Comparison of ENCODE assay signal across 1 cellular context in the genomic region with DNA sequence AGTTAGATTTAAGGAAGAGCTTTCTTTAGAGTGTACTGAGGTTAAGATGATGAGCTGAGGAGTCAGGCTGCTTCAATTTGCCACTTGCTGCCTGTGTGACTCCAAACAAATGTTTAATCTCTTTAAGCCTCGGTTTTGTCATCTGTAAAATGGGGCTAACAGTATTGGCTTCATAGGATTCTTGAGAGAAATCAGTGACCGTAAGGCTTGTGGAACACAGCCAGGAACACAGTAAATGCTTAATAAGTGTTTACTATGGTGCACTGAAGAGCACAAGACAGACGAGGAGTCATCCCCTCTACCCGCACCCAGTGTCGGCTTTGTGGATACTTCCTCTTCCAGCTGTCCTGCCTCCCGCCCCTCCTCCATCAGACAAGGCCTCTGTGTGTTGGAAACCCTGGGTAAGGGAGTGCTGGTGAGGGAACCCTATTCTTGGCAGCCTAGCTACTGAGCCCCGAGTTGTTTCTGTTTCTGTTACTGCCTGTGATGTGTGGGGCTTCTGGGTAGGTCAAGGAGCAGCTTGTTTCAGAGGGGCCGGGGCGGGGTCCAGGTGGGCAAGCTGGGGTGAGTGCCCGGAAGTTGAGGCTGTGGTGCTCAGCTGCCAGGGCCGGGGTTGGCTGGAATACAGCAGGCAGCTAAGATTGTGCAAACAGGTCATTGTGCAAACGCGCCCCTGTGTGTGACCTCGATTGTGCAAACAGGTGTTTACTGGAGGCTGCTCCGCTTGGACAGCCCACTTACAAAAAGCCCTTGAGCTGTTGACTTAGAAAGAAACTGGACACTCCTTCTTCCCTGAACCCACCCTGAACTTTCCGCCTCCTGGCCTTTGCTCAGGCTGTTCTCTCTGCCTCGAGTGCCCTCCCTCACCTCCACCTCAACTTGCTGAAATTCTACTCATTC.
TF ChIP-seq lines count a peak whose summit lies in the region.

No MANE protein-coding gene starts in this region.

TF ChIP-seq in HepG2, 621 proteins besides CTCF, POLR2A, EP300 and RAD21 (continued from another document and continues in another):
- TF ChIP-seq, protein P1, sequence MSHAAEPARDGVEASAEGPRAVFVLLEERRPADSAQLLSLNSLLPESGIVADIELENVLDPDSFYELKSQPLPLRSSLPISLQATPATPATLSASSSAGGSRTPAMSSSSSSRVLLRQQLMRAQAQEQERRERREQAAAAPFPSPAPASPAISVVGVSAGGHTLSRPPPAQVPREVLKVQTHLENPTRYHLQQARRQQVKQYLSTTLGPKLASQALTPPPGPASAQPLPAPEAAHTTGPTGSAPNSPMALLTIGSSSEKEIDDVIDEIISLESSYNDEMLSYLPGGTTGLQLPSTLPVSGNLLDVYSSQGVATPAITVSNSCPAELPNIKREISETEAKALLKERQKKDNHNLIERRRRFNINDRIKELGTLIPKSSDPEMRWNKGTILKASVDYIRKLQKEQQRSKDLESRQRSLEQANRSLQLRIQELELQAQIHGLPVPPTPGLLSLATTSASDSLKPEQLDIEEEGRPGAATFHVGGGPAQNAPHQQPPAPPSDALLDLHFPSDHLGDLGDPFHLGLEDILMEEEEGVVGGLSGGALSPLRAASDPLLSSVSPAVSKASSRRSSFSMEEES (CRISPR knock-in tag; IDR thresholded peaks at IDR 0.05) = peak; percentile 90
- TF ChIP-seq HMG20B (CRISPR knock-in tag; conservative IDR thresholded peaks at IDR 0.05) = peak; percentile 96
- TF ChIP-seq, protein P2, sequence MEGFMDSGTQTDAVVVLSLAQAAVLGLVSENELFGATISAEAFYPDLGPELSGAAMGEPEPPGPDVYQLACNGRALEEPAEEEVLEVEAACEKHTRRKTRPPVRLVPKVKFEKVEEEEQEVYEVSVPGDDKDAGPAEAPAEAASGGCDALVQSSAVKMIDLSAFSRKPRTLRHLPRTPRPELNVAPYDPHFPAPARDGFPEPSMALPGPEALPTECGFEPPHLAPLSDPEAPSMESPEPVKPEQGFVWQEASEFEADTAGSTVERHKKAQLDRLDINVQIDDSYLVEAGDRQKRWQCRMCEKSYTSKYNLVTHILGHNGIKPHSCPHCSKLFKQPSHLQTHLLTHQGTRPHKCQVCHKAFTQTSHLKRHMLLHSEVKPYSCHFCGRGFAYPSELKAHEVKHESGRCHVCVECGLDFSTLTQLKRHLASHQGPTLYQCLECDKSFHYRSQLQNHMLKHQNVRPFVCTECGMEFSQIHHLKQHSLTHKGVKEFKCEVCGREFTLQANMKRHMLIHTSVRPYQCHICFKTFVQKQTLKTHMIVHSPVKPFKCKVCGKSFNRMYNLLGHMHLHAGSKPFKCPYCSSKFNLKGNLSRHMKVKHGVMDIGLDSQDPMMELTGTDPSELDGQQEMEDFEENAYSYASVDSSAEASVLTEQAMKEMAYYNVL (CRISPR knock-in tag; IDR thresholded peaks at IDR 0.05; ENCODE audit: borderline replicate concordance) = peak; percentile 94
- TF ChIP-seq KLF11 (CRISPR knock-in tag; IDR thresholded peaks at IDR 0.05) = peak; percentile 86; the same call in 1 of the 2 replicates
- TF ChIP-seq, protein P3, sequence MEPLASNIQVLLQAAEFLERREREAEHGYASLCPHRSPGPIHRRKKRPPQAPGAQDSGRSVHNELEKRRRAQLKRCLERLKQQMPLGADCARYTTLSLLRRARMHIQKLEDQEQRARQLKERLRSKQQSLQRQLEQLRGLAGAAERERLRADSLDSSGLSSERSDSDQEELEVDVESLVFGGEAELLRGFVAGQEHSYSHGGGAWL (CRISPR knock-in tag; IDR thresholded peaks at IDR 0.05) = no peak
- peak; percentile 90; the same call in 1 of the 2 replicates for TF ChIP-seq ZNF557 (CRISPR knock-in tag; IDR thresholded peaks at IDR 0.05)
- TF ChIP-seq ZNF20 (CRISPR knock-in tag; IDR thresholded peaks at IDR 0.05) = 0 out of 2 replicates have a peak, but pooled peaks have one; percentile 64
- no peak for TF ChIP-seq NFE2L1 (CRISPR knock-in tag; IDR thresholded peaks at IDR 0.05; ENCODE audit: borderline replicate concordance)
- TF ChIP-seq, protein P4, sequence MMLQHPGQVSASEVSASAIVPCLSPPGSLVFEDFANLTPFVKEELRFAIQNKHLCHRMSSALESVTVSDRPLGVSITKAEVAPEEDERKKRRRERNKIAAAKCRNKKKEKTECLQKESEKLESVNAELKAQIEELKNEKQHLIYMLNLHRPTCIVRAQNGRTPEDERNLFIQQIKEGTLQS (CRISPR knock-in tag; IDR thresholded peaks at IDR 0.05) = peak; percentile 76
- TF ChIP-seq TRIM24 (CRISPR knock-in tag; IDR thresholded peaks at IDR 0.05) = peak; percentile 89; the same call in 1 of the 2 replicates
- TF ChIP-seq, protein P5, sequence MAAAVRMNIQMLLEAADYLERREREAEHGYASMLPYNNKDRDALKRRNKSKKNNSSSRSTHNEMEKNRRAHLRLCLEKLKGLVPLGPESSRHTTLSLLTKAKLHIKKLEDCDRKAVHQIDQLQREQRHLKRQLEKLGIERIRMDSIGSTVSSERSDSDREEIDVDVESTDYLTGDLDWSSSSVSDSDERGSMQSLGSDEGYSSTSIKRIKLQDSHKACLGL (CRISPR knock-in tag; IDR thresholded peaks at IDR 0.05) = peak; percentile 66
- TF ChIP-seq SALL2 (CRISPR knock-in tag; IDR thresholded peaks at IDR 0.05) = peak; percentile 95
- 0 out of 2 replicates have a peak, but pooled peaks have one; percentile 39 for TF ChIP-seq ZNF570 (CRISPR knock-in tag; IDR thresholded peaks at IDR 0.05; ENCODE audit: borderline replicate concordance)
- TF ChIP-seq, protein P6, sequence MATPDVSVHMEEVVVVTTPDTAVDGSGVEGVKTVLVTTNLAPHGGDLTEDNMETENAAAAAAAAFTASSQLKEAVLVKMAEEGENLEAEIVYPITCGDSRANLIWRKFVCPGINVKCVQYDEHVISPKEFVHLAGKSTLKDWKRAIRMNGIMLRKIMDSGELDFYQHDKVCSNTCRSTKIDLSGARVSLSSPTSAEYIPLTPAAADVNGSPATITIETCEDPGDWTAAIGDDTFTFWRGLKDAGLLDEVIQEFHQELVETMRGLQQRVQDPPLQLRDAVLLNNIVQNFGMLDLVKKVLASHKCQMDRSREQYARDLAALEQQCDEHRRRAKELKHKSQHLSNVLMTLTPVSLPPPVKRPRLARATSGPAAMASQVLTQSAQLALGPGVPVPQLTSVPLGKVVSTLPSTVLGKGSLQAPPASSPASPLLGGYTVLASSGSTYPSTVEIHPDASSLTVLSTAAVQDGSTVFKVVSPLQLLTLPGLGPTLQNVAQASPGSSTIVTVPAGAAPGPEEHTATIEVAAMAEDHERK (CRISPR knock-in tag; IDR thresholded peaks at IDR 0.05; ENCODE audit: low read depth) = 0 out of 2 replicates have a peak, but pooled peaks have one; percentile 18
- TF ChIP-seq, protein P7, sequence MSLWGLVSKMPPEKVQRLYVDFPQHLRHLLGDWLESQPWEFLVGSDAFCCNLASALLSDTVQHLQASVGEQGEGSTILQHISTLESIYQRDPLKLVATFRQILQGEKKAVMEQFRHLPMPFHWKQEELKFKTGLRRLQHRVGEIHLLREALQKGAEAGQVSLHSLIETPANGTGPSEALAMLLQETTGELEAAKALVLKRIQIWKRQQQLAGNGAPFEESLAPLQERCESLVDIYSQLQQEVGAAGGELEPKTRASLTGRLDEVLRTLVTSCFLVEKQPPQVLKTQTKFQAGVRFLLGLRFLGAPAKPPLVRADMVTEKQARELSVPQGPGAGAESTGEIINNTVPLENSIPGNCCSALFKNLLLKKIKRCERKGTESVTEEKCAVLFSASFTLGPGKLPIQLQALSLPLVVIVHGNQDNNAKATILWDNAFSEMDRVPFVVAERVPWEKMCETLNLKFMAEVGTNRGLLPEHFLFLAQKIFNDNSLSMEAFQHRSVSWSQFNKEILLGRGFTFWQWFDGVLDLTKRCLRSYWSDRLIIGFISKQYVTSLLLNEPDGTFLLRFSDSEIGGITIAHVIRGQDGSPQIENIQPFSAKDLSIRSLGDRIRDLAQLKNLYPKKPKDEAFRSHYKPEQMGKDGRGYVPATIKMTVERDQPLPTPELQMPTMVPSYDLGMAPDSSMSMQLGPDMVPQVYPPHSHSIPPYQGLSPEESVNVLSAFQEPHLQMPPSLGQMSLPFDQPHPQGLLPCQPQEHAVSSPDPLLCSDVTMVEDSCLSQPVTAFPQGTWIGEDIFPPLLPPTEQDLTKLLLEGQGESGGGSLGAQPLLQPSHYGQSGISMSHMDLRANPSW (CRISPR knock-in tag; IDR thresholded peaks at IDR 0.05; ENCODE audit: borderline replicate concordance) = peak; percentile 94
- TF ChIP-seq ATF7-NPFF (CRISPR knock-in tag; IDR thresholded peaks at IDR 0.05; ENCODE audit: low read depth) = peak; percentile 80; the same call in 1 of the 2 replicates
- TF ChIP-seq ESRRA (CRISPR knock-in tag; IDR thresholded peaks at IDR 0.05; ENCODE audit: low read depth) = peak; percentile 85
- TF ChIP-seq KDM2A (CRISPR knock-in tag; IDR thresholded peaks at IDR 0.05; ENCODE audit: borderline replicate concordance, low read depth) = peak; percentile 70; the same call in 1 of the 2 replicates
- TF ChIP-seq HOXA3 (CRISPR knock-in tag; IDR thresholded peaks at IDR 0.05) = peak; percentile 95
- TF ChIP-seq HDAC6 (IDR thresholded peaks at IDR 0.05; ENCODE audit: low read depth, low read length) = no peak
- peak; percentile 99 for TF ChIP-seq KDM1A (CRISPR knock-in tag; IDR thresholded peaks at IDR 0.05)
- peak; percentile 74; the same call in 1 of the 2 replicates for TF ChIP-seq ZNF737 (CRISPR knock-in tag; IDR thresholded peaks at IDR 0.05; ENCODE audit: borderline replicate concordance)
- TF ChIP-seq, protein P8, sequence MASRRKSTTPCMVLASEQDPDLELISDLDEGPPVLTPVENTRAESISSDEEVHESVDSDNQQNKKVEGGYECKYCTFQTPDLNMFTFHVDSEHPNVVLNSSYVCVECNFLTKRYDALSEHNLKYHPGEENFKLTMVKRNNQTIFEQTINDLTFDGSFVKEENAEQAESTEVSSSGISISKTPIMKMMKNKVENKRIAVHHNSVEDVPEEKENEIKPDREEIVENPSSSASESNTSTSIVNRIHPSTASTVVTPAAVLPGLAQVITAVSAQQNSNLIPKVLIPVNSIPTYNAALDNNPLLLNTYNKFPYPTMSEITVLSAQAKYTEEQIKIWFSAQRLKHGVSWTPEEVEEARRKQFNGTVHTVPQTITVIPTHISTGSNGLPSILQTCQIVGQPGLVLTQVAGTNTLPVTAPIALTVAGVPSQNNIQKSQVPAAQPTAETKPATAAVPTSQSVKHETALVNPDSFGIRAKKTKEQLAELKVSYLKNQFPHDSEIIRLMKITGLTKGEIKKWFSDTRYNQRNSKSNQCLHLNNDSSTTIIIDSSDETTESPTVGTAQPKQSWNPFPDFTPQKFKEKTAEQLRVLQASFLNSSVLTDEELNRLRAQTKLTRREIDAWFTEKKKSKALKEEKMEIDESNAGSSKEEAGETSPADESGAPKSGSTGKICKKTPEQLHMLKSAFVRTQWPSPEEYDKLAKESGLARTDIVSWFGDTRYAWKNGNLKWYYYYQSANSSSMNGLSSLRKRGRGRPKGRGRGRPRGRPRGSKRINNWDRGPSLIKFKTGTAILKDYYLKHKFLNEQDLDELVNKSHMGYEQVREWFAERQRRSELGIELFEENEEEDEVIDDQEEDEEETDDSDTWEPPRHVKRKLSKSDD (CRISPR knock-in tag; IDR thresholded peaks at IDR 0.05; ENCODE audit: low read depth) = peak; percentile 81; the same call in 1 of the 2 replicates
- TF ChIP-seq, protein P9, sequence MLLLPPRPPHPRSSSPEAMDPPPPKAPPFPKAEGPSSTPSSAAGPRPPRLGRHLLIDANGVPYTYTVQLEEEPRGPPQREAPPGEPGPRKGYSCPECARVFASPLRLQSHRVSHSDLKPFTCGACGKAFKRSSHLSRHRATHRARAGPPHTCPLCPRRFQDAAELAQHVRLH (CRISPR knock-in tag; IDR thresholded peaks at IDR 0.05; ENCODE audit: borderline replicate concordance, low read depth) = peak; percentile 77
- TF ChIP-seq TARDBP (CRISPR knock-in tag; IDR thresholded peaks at IDR 0.05) = peak; percentile 97
- TF ChIP-seq, protein P10, sequence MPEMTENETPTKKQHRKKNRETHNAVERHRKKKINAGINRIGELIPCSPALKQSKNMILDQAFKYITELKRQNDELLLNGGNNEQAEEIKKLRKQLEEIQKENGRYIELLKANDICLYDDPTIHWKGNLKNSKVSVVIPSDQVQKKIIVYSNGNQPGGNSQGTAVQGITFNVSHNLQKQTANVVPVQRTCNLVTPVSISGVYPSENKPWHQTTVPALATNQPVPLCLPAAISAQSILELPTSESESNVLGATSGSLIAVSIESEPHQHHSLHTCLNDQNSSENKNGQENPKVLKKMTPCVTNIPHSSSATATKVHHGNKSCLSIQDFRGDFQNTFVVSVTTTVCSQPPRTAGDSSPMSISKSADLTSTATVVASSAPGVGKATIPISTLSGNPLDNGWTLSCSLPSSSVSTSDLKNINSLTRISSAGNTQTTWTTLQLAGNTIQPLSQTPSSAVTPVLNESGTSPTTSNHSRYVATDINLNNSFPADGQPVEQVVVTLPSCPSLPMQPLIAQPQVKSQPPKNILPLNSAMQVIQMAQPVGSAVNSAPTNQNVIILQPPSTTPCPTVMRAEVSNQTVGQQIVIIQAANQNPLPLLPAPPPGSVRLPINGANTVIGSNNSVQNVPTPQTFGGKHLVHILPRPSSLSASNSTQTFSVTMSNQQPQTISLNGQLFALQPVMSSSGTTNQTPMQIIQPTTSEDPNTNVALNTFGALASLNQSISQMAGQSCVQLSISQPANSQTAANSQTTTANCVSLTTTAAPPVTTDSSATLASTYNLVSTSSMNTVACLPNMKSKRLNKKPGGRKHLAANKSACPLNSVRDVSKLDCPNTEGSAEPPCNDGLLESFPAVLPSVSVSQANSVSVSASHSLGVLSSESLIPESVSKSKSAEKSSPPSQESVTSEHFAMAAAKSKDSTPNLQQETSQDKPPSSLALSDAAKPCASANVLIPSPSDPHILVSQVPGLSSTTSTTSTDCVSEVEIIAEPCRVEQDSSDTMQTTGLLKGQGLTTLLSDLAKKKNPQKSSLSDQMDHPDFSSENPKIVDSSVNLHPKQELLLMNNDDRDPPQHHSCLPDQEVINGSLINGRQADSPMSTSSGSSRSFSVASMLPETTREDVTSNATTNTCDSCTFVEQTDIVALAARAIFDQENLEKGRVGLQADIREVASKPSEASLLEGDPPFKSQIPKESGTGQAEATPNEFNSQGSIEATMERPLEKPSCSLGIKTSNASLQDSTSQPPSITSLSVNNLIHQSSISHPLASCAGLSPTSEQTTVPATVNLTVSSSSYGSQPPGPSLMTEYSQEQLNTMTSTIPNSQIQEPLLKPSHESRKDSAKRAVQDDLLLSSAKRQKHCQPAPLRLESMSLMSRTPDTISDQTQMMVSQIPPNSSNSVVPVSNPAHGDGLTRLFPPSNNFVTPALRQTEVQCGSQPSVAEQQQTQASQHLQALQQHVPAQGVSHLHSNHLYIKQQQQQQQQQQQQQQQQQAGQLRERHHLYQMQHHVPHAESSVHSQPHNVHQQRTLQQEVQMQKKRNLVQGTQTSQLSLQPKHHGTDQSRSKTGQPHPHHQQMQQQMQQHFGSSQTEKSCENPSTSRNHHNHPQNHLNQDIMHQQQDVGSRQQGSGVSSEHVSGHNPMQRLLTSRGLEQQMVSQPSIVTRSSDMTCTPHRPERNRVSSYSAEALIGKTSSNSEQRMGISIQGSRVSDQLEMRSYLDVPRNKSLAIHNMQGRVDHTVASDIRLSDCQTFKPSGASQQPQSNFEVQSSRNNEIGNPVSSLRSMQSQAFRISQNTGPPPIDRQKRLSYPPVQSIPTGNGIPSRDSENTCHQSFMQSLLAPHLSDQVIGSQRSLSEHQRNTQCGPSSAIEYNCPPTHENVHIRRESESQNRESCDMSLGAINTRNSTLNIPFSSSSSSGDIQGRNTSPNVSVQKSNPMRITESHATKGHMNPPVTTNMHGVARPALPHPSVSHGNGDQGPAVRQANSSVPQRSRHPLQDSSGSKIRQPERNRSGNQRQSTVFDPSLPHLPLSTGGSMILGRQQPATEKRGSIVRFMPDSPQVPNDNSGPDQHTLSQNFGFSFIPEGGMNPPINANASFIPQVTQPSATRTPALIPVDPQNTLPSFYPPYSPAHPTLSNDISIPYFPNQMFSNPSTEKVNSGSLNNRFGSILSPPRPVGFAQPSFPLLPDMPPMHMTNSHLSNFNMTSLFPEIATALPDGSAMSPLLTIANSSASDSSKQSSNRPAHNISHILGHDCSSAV (CRISPR knock-in tag; IDR thresholded peaks at IDR 0.05; ENCODE audit: borderline replicate concordance) = 0 out of 2 replicates have a peak, but pooled peaks have one; percentile 61
- TF ChIP-seq, protein P11, sequence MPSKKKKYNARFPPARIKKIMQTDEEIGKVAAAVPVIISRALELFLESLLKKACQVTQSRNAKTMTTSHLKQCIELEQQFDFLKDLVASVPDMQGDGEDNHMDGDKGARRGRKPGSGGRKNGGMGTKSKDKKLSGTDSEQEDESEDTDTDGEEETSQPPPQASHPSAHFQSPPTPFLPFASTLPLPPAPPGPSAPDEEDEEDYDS (CRISPR knock-in tag; IDR thresholded peaks at IDR 0.05) = peak; percentile 45
